Comparison of ENCODE assay signal across 1 cellular context in genomic region chr10:64394744-64395143, GRCh38.
TF ChIP-seq lines count a peak whose summit lies in the region.

No MANE protein-coding gene starts in this region.

TF ChIP-seq in GM23338, 12 proteins besides CTCF, POLR2A, EP300 and RAD21 (continued from another document):
- TF ChIP-seq ETS1 (IDR thresholded peaks at IDR 0.05), result no peak
- no peak for TF ChIP-seq REST (IDR thresholded peaks at IDR 0.05; ENCODE audit: unreplicated experiment)
- no peak for TF ChIP-seq EZH2phosphoT487 (IDR thresholded peaks at IDR 0.05; ENCODE audit: unreplicated experiment)
- TF ChIP-seq EZH2 (IDR thresholded peaks at IDR 0.05; ENCODE audit: low read depth, unreplicated experiment), result no peak
- no peak for TF ChIP-seq JUNB (IDR thresholded peaks at IDR 0.05; ENCODE audit: unreplicated experiment)
- no peak for TF ChIP-seq ZNF331 (CRISPR knock-in tag; IDR thresholded peaks at IDR 0.05; ENCODE audit: low read depth)
- TF ChIP-seq STAT1 (IDR thresholded peaks at IDR 0.05; ENCODE audit: unreplicated experiment), result no peak
